In the genomic region with DNA sequence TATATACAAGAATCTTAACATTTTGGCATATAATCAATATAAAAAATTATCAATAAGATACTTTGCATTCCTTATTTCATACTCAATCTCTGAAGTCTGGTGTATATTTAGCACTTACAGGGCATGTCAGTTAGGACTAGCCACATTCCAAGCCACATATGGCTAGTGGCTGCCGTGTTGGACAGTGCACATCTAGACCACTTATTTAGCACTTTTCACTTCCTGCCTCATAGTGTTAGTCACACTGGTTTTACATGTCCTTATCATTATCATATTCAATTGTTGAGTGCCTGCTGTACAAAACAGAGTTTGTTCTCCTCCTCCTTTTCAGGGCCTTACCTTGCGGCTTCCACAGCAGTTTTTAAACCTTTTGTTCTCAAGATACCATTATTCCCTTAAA, we compare ENCODE assay signal across 10 cellular contexts. TPM values are rescaled to one million over a fixed set of nuclear protein-coding genes. Genes with fewer than 3 reads are reported as not detected.
DNase-seq lines count a peak whose midpoint lies in the region; ATAC-seq, FAIRE-seq and TF ChIP-seq lines count a peak whose summit lies in the region.
"Had no signal": no experiment of that assay in that cellular context is flagged by ENCODE, and none has a peak within 500 bp of the region (broad histone marks: within the 10 kb centered on the region; RNA-seq: fewer than 3 reads in every experiment).

No MANE protein-coding gene starts in this region.

- WGBS in mammary epithelial cell (ENCODE audit: low coverage, missing lambda C conversion rate) = 97% methylated on average over 2 of the region's 2 CpGs

- no peak overlapping the region for H3K27ac Mint-ChIP-seq in MCF 10A (ENCODE audit: low read depth, unreplicated experiment)
- peak overlapping the region; percentile 97 to 99 for H3K27ac Mint-ChIP-seq in effector memory CD8-positive, alpha-beta T cell
- H3K27ac Mint-ChIP-seq in stimulated activated naive CD8-positive, alpha-beta T cell treated with anti-CD3 and anti-CD28 coated beads, Interleukin-15, Interleukin-2, amounts not matched to agents 100 ng/mL and 50 ng/mL, for 24 hours = peak overlapping the region; percentile 67

- intact Hi-C loops in mammary epithelial cell (cut with micrococcal nuclease) (no loop called here), MCF 10A (cut with micrococcal nuclease) (no loop called here)

- no peaks in the 10 kb centered on the region for H3K36me3 Mint-ChIP-seq in MCF 10A (ENCODE audit: insufficient read depth, unreplicated experiment)
- H3K36me3 Mint-ChIP-seq in effector memory CD8-positive, alpha-beta T cell (ENCODE audit: insufficient read depth) = peaks cover 36% of the 10 kb centered on the region
- peaks cover 7% of the 10 kb centered on the region for H3K36me3 Mint-ChIP-seq in stimulated activated naive CD8-positive, alpha-beta T cell treated with anti-CD3 and anti-CD28 coated beads, Interleukin-15, Interleukin-2, amounts not matched to agents 100 ng/mL and 50 ng/mL, for 24 hours (ENCODE audit: low read depth)

- no peaks in the 10 kb centered on the region for H3K79me2 ChIP-seq in mammary epithelial cell (ENCODE audit: insufficient read depth, low read length)

- peak; percentile 20 for ATAC-seq in effector memory CD8-positive, alpha-beta T cell (replicated peaks)
- no peak for ATAC-seq in GM19397 (IDR thresholded peaks at IDR 0.05; ENCODE audit: unreplicated experiment)

- TF ChIP-seq CTCF in mammary epithelial cell (conservative IDR thresholded peaks at IDR 0.05 in 1 of 2, IDR thresholded peaks at IDR 0.05 in 1 of 2; ENCODE audit: extremely low read depth in 1 of 2, insufficient read depth in 1 of 2, low read depth in 1 of 2, low read length in 2 of 2) = no peak
- no peak for TF ChIP-seq CTCF in MCF 10A (IDR thresholded peaks at IDR 0.05; ENCODE audit: unreplicated experiment)

- H3K27ac ChIP-seq in mammary epithelial cell (ENCODE audit: insufficient read depth, low read depth, low read length) = no peak overlapping the region
- H3K27ac ChIP-seq: dorsolateral prefrontal cortex had no signal

- H3K9ac ChIP-seq in mammary epithelial cell (ENCODE audit: insufficient read depth, low read length) = no peak overlapping the region

- CTCF ChIA-PET in mammary epithelial cell (lab: Charles Lee; ENCODE audit: low non-redundant PET) (no interaction called here), MCF 10A (lab: Yijun Ruan, JAX) (interaction anchor here (0.6 to 14.4 kb wide), 3 partner anchors 101 to 364 kb away, joined by 3 to 604 read pairs (median 3); no protein-coding TSS in a partner anchor)

- H3K9me3 ChIP-seq in mammary epithelial cell (replicated peaks; ENCODE audit: insufficient read depth, low read length) = no peaks in the 10 kb centered on the region

- H3K4me1 Mint-ChIP-seq in MCF 10A (ENCODE audit: insufficient read depth, unreplicated experiment) = no peaks in the 10 kb centered on the region
- peaks cover 37 to 55% of the 10 kb centered on the region in 2 donors for H3K4me1 Mint-ChIP-seq in effector memory CD8-positive, alpha-beta T cell (ENCODE audit: low read depth in 2 of 2)
- H3K4me1 Mint-ChIP-seq in stimulated activated naive CD8-positive, alpha-beta T cell treated with anti-CD3 and anti-CD28 coated beads, Interleukin-15, Interleukin-2, amounts not matched to agents 100 ng/mL and 50 ng/mL, for 24 hours (ENCODE audit: low read depth) = peaks cover 57% of the 10 kb centered on the region

- peaks cover 10% of the 10 kb centered on the region for H3K27me3 Mint-ChIP-seq in MCF 10A (ENCODE audit: insufficient read depth, unreplicated experiment)
- no peaks in the 10 kb centered on the region for H3K27me3 Mint-ChIP-seq in effector memory CD8-positive, alpha-beta T cell
- no peaks in the 10 kb centered on the region for H3K27me3 Mint-ChIP-seq in stimulated activated naive CD8-positive, alpha-beta T cell treated with anti-CD3 and anti-CD28 coated beads, Interleukin-15, Interleukin-2, amounts not matched to agents 100 ng/mL and 50 ng/mL, for 24 hours

- H3K36me3 ChIP-seq in mammary epithelial cell (ENCODE audit: insufficient read depth, low read length) = no peaks in the 10 kb centered on the region

- H3K4me3 Mint-ChIP-seq in MCF 10A (ENCODE audit: unreplicated experiment) = no peak overlapping the region
- H3K4me3 Mint-ChIP-seq in effector memory CD8-positive, alpha-beta T cell = peak overlapping the region in 1 of 2 donors; percentile 80
- peak overlapping the region; percentile 24 for H3K4me3 Mint-ChIP-seq in stimulated activated naive CD8-positive, alpha-beta T cell treated with anti-CD3 and anti-CD28 coated beads, Interleukin-15, Interleukin-2, amounts not matched to agents 100 ng/mL and 50 ng/mL, for 24 hours

- POLR2A ChIA-PET in MCF 10A (lab: Yijun Ruan, JAX) = interaction anchor here (1.2 kb wide), 1 partner anchor 101 kb away, joined by 3 read pairs; no protein-coding TSS in a partner anchor

- no peak overlapping the region for H3K4me3 ChIP-seq in mammary epithelial cell (replicated peaks in 1 of 3; ENCODE audit: insufficient read depth in 1 of 3, low read depth in 2 of 3, low read length in 3 of 3)
- H3K4me3 ChIP-seq: dorsolateral prefrontal cortex had no signal

- BruUV-seq in mammary epithelial cell (replicated peaks; lab: Mats Ljungman, UMichigan) (no TSS peak), MCF 10A (replicated peaks; lab: Mats Ljungman, UMichigan) (no TSS peak)

- no peak for FAIRE-seq in RCC 7860 (lab: Jason Lieb, UNC)

- no peak overlapping the region for H2AFZ ChIP-seq in mammary epithelial cell (ENCODE audit: low read depth, low read length)

- peak; percentile 23 for DNase-seq in mammary epithelial cell
- no peak for DNase-seq in MCF 10A (ENCODE audit: unreplicated experiment)
- peak; percentile 36 for DNase-seq in RCC 7860 (ENCODE audit: low spot score)
- DNase-seq in effector memory CD8-positive, alpha-beta T cell = peak in 2 of 3 experiments; percentile 24 to 29
- DNase-seq in GDM1 (lab: John Stamatoyannopoulos, UW) = no peak
- DNase-seq in NCI-H2171 (lab: John Stamatoyannopoulos, UW) = no peak
- DNase-seq: dorsolateral prefrontal cortex, trophoblast cell had no signal

- in situ Hi-C loops in mammary epithelial cell (cut with MboI; ENCODE audit: low sequenced_read_pairs in 2 of 2) = loop anchor here (5.0 to 25.0 kb wide), 2 partner anchors 101 to 359 kb away; no protein-coding TSS in a partner anchor

- no peaks in the 10 kb centered on the region for H3K9me3 Mint-ChIP-seq in MCF 10A (ENCODE audit: unreplicated experiment)
- no peaks in the 10 kb centered on the region for H3K9me3 Mint-ChIP-seq in effector memory CD8-positive, alpha-beta T cell
- no peaks in the 10 kb centered on the region for H3K9me3 Mint-ChIP-seq in stimulated activated naive CD8-positive, alpha-beta T cell treated with anti-CD3 and anti-CD28 coated beads, Interleukin-15, Interleukin-2, amounts not matched to agents 100 ng/mL and 50 ng/mL, for 24 hours

- H3K4me2 ChIP-seq in mammary epithelial cell (ENCODE audit: insufficient read depth, low read depth, low read length) = no peak overlapping the region

- H3K4me1 ChIP-seq in mammary epithelial cell (ENCODE audit: insufficient read depth, low read length) = peaks cover 19% of the 10 kb centered on the region

- no peaks in the 10 kb centered on the region for H4K20me1 ChIP-seq in mammary epithelial cell (ENCODE audit: insufficient read depth, low read length)

- dilution Hi-C loops in mammary epithelial cell (cut with HindIII; ENCODE audit: low sequenced_read_pairs) = no loop called here

- no peaks in the 10 kb centered on the region for H3K27me3 ChIP-seq in mammary epithelial cell (ENCODE audit: insufficient read depth, low read length)

RNA-seq across cellular contexts. Expression of a gene that starts 2.0 kb away (rescaled TPM):
- total RNA-seq in mammary epithelial cell (1 to 10 TPM; 2.5 to 4.5 TPM), MCF 10A (2022) (0.83 and 1.4 TPM in 2 replicates)
- 1.6 TPM for polyA plus RNA-seq in mammary epithelial cell
- 38.2 TPM for polyA minus RNA-seq in mammary epithelial cell

Comparison
In these comparisons a context has a peak if more than half of its experiments do, and no peak if none do; other contexts are left out.
1. DNase-seq: peak in mammary epithelial cell (single experiment), RCC 7860 (single experiment) and effector memory CD8-positive, alpha-beta T cell (2 of 3); none in MCF 10A (single experiment), GDM1 (single experiment) and NCI-H2171 (single experiment).